In genomic region chr11:10770626-10771254, GRCh38 we compare ENCODE assay signal across 8 cellular contexts. TPM values are rescaled to one million over a fixed set of nuclear protein-coding genes. Genes with fewer than 3 reads are reported as not detected.
DNase-seq lines count a peak whose midpoint lies in the region; ATAC-seq and TF ChIP-seq lines count a peak whose summit lies in the region.

No MANE protein-coding gene starts in this region.

- ATAC-seq in activated CD4-positive, alpha-beta T cell treated with anti-CD3 and anti-CD28 coated beads for 36 hours = no peak

- H3K4me1 ChIP-seq in ovary (ENCODE audit: insufficient read depth) = no peaks in the 10 kb centered on the region

- no peaks in the 10 kb centered on the region for H3K27me3 Mint-ChIP-seq in activated CD4-positive, alpha-beta T cell treated with anti-CD3 and anti-CD28 coated beads for 36 hours

- no peak for TF ChIP-seq EP300 in ovary (IDR thresholded peaks at IDR 0.05)

- intact Hi-C loops in activated CD4-positive, alpha-beta T cell treated with anti-CD3 and anti-CD28 coated beads for 36 hours (cut with DNase I, micrococcal nuclease) = loop anchor here in 1 of 2 experiments (5.0 kb wide), 2 partner anchors 252 to 1017 kb away; no protein-coding TSS in a partner anchor
- intact Hi-C loops in ovary (cut with DNase I) = no loop called here

- CTCF ChIA-PET in activated CD4-positive, alpha-beta T cell treated with anti-CD3 and anti-CD28 coated beads for 36 hours (lab: Charles Lee) = interaction anchor here (0.6 to 2.2 kb wide), 17 partner anchors 11 to 351 kb away, joined by 3 to 12 read pairs (median 5); partner anchors contain the start of genes CTR9 and EIF4G2

- no peaks in the 10 kb centered on the region for H3K27me3 ChIP-seq in WERI-Rb-1 (ENCODE audit: insufficient read depth, low read depth, severe bottlenecking)
- H3K27me3 ChIP-seq in ovary = no peaks in the 10 kb centered on the region

- TF ChIP-seq CTCF in LNCAP (IDR thresholded peaks at IDR 0.05) = peak; percentile 95
- peak; percentile 75 for TF ChIP-seq CTCF in WERI-Rb-1 (IDR thresholded peaks at IDR 0.05; ENCODE audit: low read depth, low read length)
- TF ChIP-seq CTCF in ovary (IDR thresholded peaks at IDR 0.05) = no peak

- H3K36me3 Mint-ChIP-seq in activated CD4-positive, alpha-beta T cell treated with anti-CD3 and anti-CD28 coated beads for 36 hours (ENCODE audit: low read depth) = peaks cover 58% of the 10 kb centered on the region

- WGBS in ovary, 3 donors = 25 to 50% (median 44%) methylated on average over 2 of the region's 2 CpGs

- peak; percentile 55 for DNase-seq in activated CD4-positive, alpha-beta T cell treated with anti-CD3 and anti-CD28 coated beads for 36 hours
- DNase-seq in activated CD4-positive, alpha-beta T cell treated with anti-CD3 and anti-CD28 coated beads for 4 hours = no peak
- DNase-seq in WERI-Rb-1 (peak; percentile 62), germinal center (ENCODE audit: low spot score) (peak; percentile 43), renal cortical epithelial cell (ENCODE audit: low read depth) (peak; percentile 42), ovary (no peak), GDM1 (lab: John Stamatoyannopoulos, UW) (no peak)

- H3K36me3 ChIP-seq in WERI-Rb-1 (peaks cover 66% of the 10 kb centered on the region), ovary (no peaks in the 10 kb centered on the region)

- H3K27ac ChIP-seq in WERI-Rb-1 (no peak overlapping the region), ovary (no peak overlapping the region)

- no peak overlapping the region for H3K4me3 Mint-ChIP-seq in activated CD4-positive, alpha-beta T cell treated with anti-CD3 and anti-CD28 coated beads for 36 hours

- H3K4me3 ChIP-seq in WERI-Rb-1 (ENCODE audit: low read depth, low read length) (no peak overlapping the region), ovary (no peak overlapping the region)

- POLR2A ChIA-PET in activated CD4-positive, alpha-beta T cell treated with anti-CD3 and anti-CD28 coated beads for 36 hours (lab: Charles Lee) = interaction anchor here (0.5 to 0.7 kb wide), 4 partner anchors 13 to 45 kb away, joined by 3 to 5 read pairs (median 4); no protein-coding TSS in a partner anchor

- no peaks in the 10 kb centered on the region for H3K9me3 Mint-ChIP-seq in activated CD4-positive, alpha-beta T cell treated with anti-CD3 and anti-CD28 coated beads for 36 hours (ENCODE audit: low read depth)

- TF ChIP-seq POLR2A in ovary (IDR thresholded peaks at IDR 0.05) = no peak

- no peaks in the 10 kb centered on the region for H3K4me1 Mint-ChIP-seq in activated CD4-positive, alpha-beta T cell treated with anti-CD3 and anti-CD28 coated beads for 36 hours

- no peaks in the 10 kb centered on the region for H3K9me3 ChIP-seq in WERI-Rb-1 (ENCODE audit: severe bottlenecking)
- H3K9me3 ChIP-seq in ovary = no peaks in the 10 kb centered on the region

- H3K27ac Mint-ChIP-seq in activated CD4-positive, alpha-beta T cell treated with anti-CD3 and anti-CD28 coated beads for 36 hours = no peak overlapping the region

RNA-seq across cellular contexts. Expression of gene CTR9, which starts 19.7 kb away (rescaled TPM):
- total RNA-seq in activated CD4-positive, alpha-beta T cell treated with anti-CD3 and anti-CD28 coated beads for 36 hours = 10 to 100 TPM; 39.7 to 43.9 TPM
- total RNA-seq in renal cortical epithelial cell = 28.3 and 42.9 TPM in 2 replicates
- total RNA-seq in ovary = 10 to 100 TPM; 18.5 to 40.6 (median 32.5) TPM
- 10 to 100 TPM; 18.0 to 31.2 TPM for polyA plus RNA-seq in ovary

RNA-seq across cellular contexts. Expression of gene EIF4G2, which starts 38.0 kb away (rescaled TPM):
- total RNA-seq in activated CD4-positive, alpha-beta T cell treated with anti-CD3 and anti-CD28 coated beads for 36 hours = 1,000 to 10,000 TPM in 1 of 2 experiments, 100 to 1,000 TPM in 1; 953 to 1,693 TPM
- total RNA-seq in renal cortical epithelial cell (664 and 870 TPM in 2 replicates), ovary (100 to 1,000 TPM; 206 to 761 (median 582) TPM)
- 100 to 1,000 TPM; 223 to 699 TPM for polyA plus RNA-seq in ovary

Comparison
In these comparisons a context has a peak if more than half of its experiments do, and no peak if none do; other contexts are left out.
1. DNase-seq: peak in activated CD4-positive, alpha-beta T cell treated with anti-CD3 and anti-CD28 coated beads for 36 hours (single experiment), WERI-Rb-1 (single experiment), germinal center (single experiment) and renal cortical epithelial cell (single experiment); none in activated CD4-positive, alpha-beta T cell treated with anti-CD3 and anti-CD28 coated beads for 4 hours (0 of 2), ovary (0 of 5) and GDM1 (single experiment).
2. CTCF ChIP-seq: peak in LNCAP (single experiment) and WERI-Rb-1 (single experiment); none in ovary (0 of 3).